10 cellular contexts compared by ENCODE assay signal in the genomic region with DNA sequence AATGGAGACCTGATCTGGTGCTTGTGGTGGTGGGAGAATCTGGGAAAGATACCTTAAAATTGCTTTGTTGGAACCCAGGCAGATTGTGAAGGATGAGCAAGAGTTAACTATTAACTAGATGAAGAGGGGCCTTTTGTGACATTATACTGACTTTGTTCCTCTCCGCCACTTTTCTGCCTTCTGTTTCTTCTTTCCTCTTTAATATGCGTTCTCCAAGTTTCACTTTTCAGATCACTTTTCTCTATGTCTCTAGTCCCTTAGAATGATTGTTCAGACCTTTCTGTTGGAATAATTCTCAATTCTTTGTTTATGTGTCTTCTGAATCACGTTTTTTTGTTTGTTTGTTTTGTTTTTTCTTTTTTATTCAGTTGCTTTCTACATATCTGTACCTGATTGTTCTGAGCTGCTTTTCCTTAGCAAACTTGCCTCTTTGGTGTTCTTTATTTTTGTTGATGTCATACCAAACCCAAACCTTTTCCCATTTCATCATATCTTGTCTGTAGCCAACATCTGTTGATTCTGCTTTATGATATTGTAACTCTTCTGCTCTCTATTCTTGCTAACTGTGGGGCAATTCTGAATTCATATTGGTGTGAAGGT. TPM values are rescaled to one million over a fixed set of nuclear protein-coding genes. Genes with fewer than 3 reads are reported as not detected.
DNase-seq lines count a peak whose midpoint lies in the region; ATAC-seq and TF ChIP-seq lines count a peak whose summit lies in the region.
"Had no signal": no experiment of that assay in that cellular context is flagged by ENCODE, and none has a peak within 500 bp of the region (broad histone marks: within the 10 kb centered on the region; RNA-seq: fewer than 3 reads in every experiment).

No MANE protein-coding gene starts in this region.

- H3K27me3 ChIP-seq in transverse colon, result no peaks in the 10 kb centered on the region

- no peak for TF ChIP-seq POLR2A in transverse colon (IDR thresholded peaks at IDR 0.05)

- ATAC-seq in activated naive CD8-positive, alpha-beta T cell treated with anti-CD3 and anti-CD28 coated beads, Interleukin-2, amount 10 ng/mL, durations not matched to agents 7 days and 5 days (ENCODE audit: low read depth), result no peak
- ATAC-seq in activated naive CD8-positive, alpha-beta T cell treated with anti-CD3 and anti-CD28 coated beads, Interleukin-2, amount 50 U/mL, for 24 hours, result no peak
- ATAC-seq in activated B cell treated with CpG ODN at 0.5 μM for 24 hours (ENCODE audit: low read depth) (no peak), HG02938 (IDR thresholded peaks at IDR 0.05; ENCODE audit: unreplicated experiment) (no peak)

- no peak for DNase-seq in activated naive CD8-positive, alpha-beta T cell treated with anti-CD3 and anti-CD28 coated beads, Interleukin-2, amount 10 ng/mL, durations not matched to agents 7 days and 5 days
- no peak for DNase-seq in activated naive CD8-positive, alpha-beta T cell treated with anti-CD3 and anti-CD28 coated beads, Interleukin-2, amount 50 U/mL, for 24 hours
- DNase-seq in activated B cell treated with CpG ODN at 0.5 μM for 24 hours (no peak), immature natural killer cell (no peak), transverse colon (no peak), posterior vena cava (ENCODE audit: low spot score) (no peak), NCI-H82 treated with DMSO at 0.1 percent for 48 hours (lab: John Stamatoyannopoulos, UW; ENCODE audit: unreplicated experiment) (no peak)
- DNase-seq: central memory CD4-positive, alpha-beta T cell had no signal

- H3K27ac Mint-ChIP-seq in activated naive CD8-positive, alpha-beta T cell treated with anti-CD3 and anti-CD28 coated beads, Interleukin-2, amount 10 ng/mL, durations not matched to agents 7 days and 5 days, result no peak overlapping the region
- H3K27ac Mint-ChIP-seq in activated naive CD8-positive, alpha-beta T cell treated with anti-CD3 and anti-CD28 coated beads, Interleukin-2, amount 50 U/mL, for 24 hours, result no peak overlapping the region
- H3K27ac Mint-ChIP-seq in activated B cell treated with CpG ODN at 0.5 μM for 24 hours (no peak overlapping the region), immature natural killer cell (no peak overlapping the region)
- H3K27ac Mint-ChIP-seq: T-helper 2 cell treated with Interferon-gamma antibody and Interleukin-4, amounts not matched to agents 5 μg/mL and 100 μg/mL, for 36 hours had no signal

- POLR2A ChIA-PET in activated naive CD8-positive, alpha-beta T cell treated with anti-CD3 and anti-CD28 coated beads, Interleukin-2, amount 10 ng/mL, durations not matched to agents 7 days and 5 days (lab: Charles Lee), result no interaction called here
- POLR2A ChIA-PET in activated B cell treated with CpG ODN at 0.5 μM for 24 hours (lab: Charles Lee), result no interaction called here

- CTCF ChIA-PET in activated B cell treated with CpG ODN at 0.5 μM for 24 hours (lab: Charles Lee), result no interaction called here

- H3K36me3 ChIP-seq in transverse colon, result no peaks in the 10 kb centered on the region

- in situ Hi-C loops in transverse colon (cut with MboI; ENCODE audit: low pct_ligation_motif_present in 1 of 4, low pct_unique_long_range_greater_than_20kb in 1 of 4, low sequenced_read_pairs in 3 of 4), result no loop called here

- peak overlapping the region in 3 of 4 donors; percentile 1 to 85 (median 76) for H3K4me3 ChIP-seq in transverse colon

- peaks cover 47% of the 10 kb centered on the region for H3K27me3 Mint-ChIP-seq in activated naive CD8-positive, alpha-beta T cell treated with anti-CD3 and anti-CD28 coated beads, Interleukin-2, amount 10 ng/mL, durations not matched to agents 7 days and 5 days
- H3K27me3 Mint-ChIP-seq in activated naive CD8-positive, alpha-beta T cell treated with anti-CD3 and anti-CD28 coated beads, Interleukin-2, amount 50 U/mL, for 24 hours, result peaks cover 33% of the 10 kb centered on the region
- H3K27me3 Mint-ChIP-seq in activated B cell treated with CpG ODN at 0.5 μM for 24 hours (peaks cover 26% of the 10 kb centered on the region), immature natural killer cell (ENCODE audit: low read depth in 3 of 3) (peaks cover 4 to 21% (median 6%) of the 10 kb centered on the region in 3 donors)

- intact Hi-C loops in activated B cell treated with CpG ODN at 0.5 μM for 24 hours (cut with micrococcal nuclease) (loop anchor here (5.0 kb wide), 1 partner anchor 347 kb away; no protein-coding TSS in a partner anchor), transverse colon (cut with DNase I; ENCODE audit: low total_unique reads) (loop anchor here (5.0 kb wide), 1 partner anchor 47 kb away; no protein-coding TSS in a partner anchor), posterior vena cava (cut with DNase I) (loop anchor here in 1 of 2 donors (5.0 kb wide), 1 partner anchor 47 kb away; no protein-coding TSS in a partner anchor)

- no peaks in the 10 kb centered on the region for H3K9me3 Mint-ChIP-seq in activated naive CD8-positive, alpha-beta T cell treated with anti-CD3 and anti-CD28 coated beads, Interleukin-2, amount 10 ng/mL, durations not matched to agents 7 days and 5 days
- no peaks in the 10 kb centered on the region for H3K9me3 Mint-ChIP-seq in activated naive CD8-positive, alpha-beta T cell treated with anti-CD3 and anti-CD28 coated beads, Interleukin-2, amount 50 U/mL, for 24 hours
- no peaks in the 10 kb centered on the region for H3K9me3 Mint-ChIP-seq in activated B cell treated with CpG ODN at 0.5 μM for 24 hours
- no peaks in the 10 kb centered on the region for H3K9me3 Mint-ChIP-seq in immature natural killer cell
- H3K9me3 Mint-ChIP-seq: T-helper 2 cell treated with Interferon-gamma antibody and Interleukin-4, amounts not matched to agents 5 μg/mL and 100 μg/mL, for 36 hours had no signal

- H3K36me3 Mint-ChIP-seq in activated naive CD8-positive, alpha-beta T cell treated with anti-CD3 and anti-CD28 coated beads, Interleukin-2, amount 10 ng/mL, durations not matched to agents 7 days and 5 days, result no peaks in the 10 kb centered on the region
- H3K36me3 Mint-ChIP-seq in activated naive CD8-positive, alpha-beta T cell treated with anti-CD3 and anti-CD28 coated beads, Interleukin-2, amount 50 U/mL, for 24 hours (ENCODE audit: low read depth), result no peaks in the 10 kb centered on the region
- H3K36me3 Mint-ChIP-seq in activated B cell treated with CpG ODN at 0.5 μM for 24 hours (ENCODE audit: low read depth), result peaks cover 2% of the 10 kb centered on the region
- no peaks in the 10 kb centered on the region for H3K36me3 Mint-ChIP-seq in immature natural killer cell

- H3K9me3 ChIP-seq in transverse colon, result no peaks in the 10 kb centered on the region

- no peak for TF ChIP-seq EP300 in transverse colon (IDR thresholded peaks at IDR 0.05; ENCODE audit: low read depth)

- WGBS in transverse colon (ENCODE audit: low coverage in 1 of 2), 2 donors, result 23 to 31% methylated on average over 3 of the region's 3 CpGs

- H3K4me1 ChIP-seq in transverse colon, result peaks cover 0 to 60% (median 25%) of the 10 kb centered on the region in 4 donors

- peak overlapping the region; percentile 2 for H3K4me3 Mint-ChIP-seq in activated naive CD8-positive, alpha-beta T cell treated with anti-CD3 and anti-CD28 coated beads, Interleukin-2, amount 10 ng/mL, durations not matched to agents 7 days and 5 days
- H3K4me3 Mint-ChIP-seq in activated naive CD8-positive, alpha-beta T cell treated with anti-CD3 and anti-CD28 coated beads, Interleukin-2, amount 50 U/mL, for 24 hours, result no peak overlapping the region
- H3K4me3 Mint-ChIP-seq in activated B cell treated with CpG ODN at 0.5 μM for 24 hours (peak overlapping the region; percentile 21), immature natural killer cell (peak overlapping the region in 4 of 5 donors; percentile 2 to 24 (median 6))

- peak overlapping the region; percentile 95 to 99 (median 98) for H3K27ac ChIP-seq in transverse colon

- H3K4me1 Mint-ChIP-seq in activated naive CD8-positive, alpha-beta T cell treated with anti-CD3 and anti-CD28 coated beads, Interleukin-2, amount 10 ng/mL, durations not matched to agents 7 days and 5 days, result peaks cover 24% of the 10 kb centered on the region
- H3K4me1 Mint-ChIP-seq in activated naive CD8-positive, alpha-beta T cell treated with anti-CD3 and anti-CD28 coated beads, Interleukin-2, amount 50 U/mL, for 24 hours, result peaks cover 29% of the 10 kb centered on the region
- H3K4me1 Mint-ChIP-seq in activated B cell treated with CpG ODN at 0.5 μM for 24 hours, result peaks cover 30% of the 10 kb centered on the region
- H3K4me1 Mint-ChIP-seq in immature natural killer cell, result peaks cover 20 to 35% of the 10 kb centered on the region in 2 donors

- TF ChIP-seq CTCF in activated B cell treated with CpG ODN at 0.5 μM for 24 hours (IDR thresholded peaks at IDR 0.05) (no peak), transverse colon (IDR thresholded peaks at IDR 0.05) (no peak)

RNA-seq across cellular contexts. Expression of gene BMPR1A, which starts 2.8 kb away (rescaled TPM):
- total RNA-seq in activated naive CD8-positive, alpha-beta T cell treated with anti-CD3 and anti-CD28 coated beads, Interleukin-2, amount 10 ng/mL, durations not matched to agents 7 days and 5 days, result 10 to 100 TPM; 13.3 to 15.0 TPM
- 10.1 and 11.8 TPM in 2 replicates for total RNA-seq in activated B cell treated with CpG ODN at 0.5 μM for 24 hours
- 1 to 10 TPM in 2 of 3 donors, under 1 TPM in 1; 0.99 to 3.3 (median 2.2) TPM for polyA plus RNA-seq in immature natural killer cell
- total RNA-seq in transverse colon, result 10 to 100 TPM; 29.3 to 45.2 (median 38.0) TPM
- total RNA-seq in posterior vena cava, result 10 to 100 TPM; 68.0 to 75.8 TPM
